ENCODE assay signal across 14 cellular contexts in the genomic region with DNA sequence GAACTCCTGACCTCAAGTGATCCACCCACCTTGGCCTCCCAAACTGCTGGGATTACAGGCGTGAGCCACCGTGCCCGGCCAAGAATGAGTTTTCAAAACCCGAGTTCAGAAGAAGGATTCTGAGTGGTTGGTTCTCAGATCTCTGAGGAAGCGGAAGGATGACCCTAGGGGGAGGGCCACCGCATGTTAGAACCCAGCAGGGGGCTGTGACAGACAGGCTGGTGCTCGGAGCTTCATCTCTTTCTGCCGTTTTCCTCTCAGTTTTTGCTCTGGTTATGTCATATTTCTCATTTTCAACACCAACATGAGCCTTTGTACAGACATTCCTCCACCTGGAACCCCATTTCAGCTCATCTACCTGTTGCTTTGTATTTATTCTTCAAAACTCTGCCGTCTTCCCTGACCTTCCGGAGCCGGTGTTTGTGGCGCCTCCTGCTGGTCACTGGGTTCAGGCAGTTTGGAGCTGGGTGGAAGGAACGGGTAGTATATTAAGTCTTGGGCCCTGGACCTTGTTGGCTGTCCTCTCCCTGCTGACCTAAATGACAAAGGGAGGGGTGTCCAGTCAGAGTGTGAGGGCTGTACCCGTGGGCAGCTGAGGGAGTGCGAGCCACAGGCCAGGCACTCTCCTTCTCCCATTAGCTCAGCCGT. TPM values are rescaled to one million over a fixed set of nuclear protein-coding genes. Genes with fewer than 3 reads are reported as not detected.
DNase-seq lines count a peak whose midpoint lies in the region; ATAC-seq and TF ChIP-seq lines count a peak whose summit lies in the region.
"Had no signal": no experiment of that assay in that cellular context is flagged by ENCODE, and none has a peak within 500 bp of the region (broad histone marks: within the 10 kb centered on the region; RNA-seq: fewer than 3 reads in every experiment).

A gene with protein sequence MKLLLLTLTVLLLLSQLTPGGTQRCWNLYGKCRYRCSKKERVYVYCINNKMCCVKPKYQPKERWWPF (plus strand): TSS at position 621 of the 648 bp plus-strand sequence. CDS start 67 bp downstream, outside the sequence.

- no peak within 1 kb of the TSS for H3K27ac Mint-ChIP-seq in activated CD8-positive, alpha-beta T cell treated with anti-CD3 and anti-CD28 coated beads for 36 hours
- no peak within 1 kb of the TSS for H3K27ac Mint-ChIP-seq in activated CD8-positive, alpha-beta T cell treated with anti-CD3 and anti-CD28 coated beads, Interleukin-2, amount 10 ng/mL, durations not matched to agents 7 days and 5 days
- H3K27ac Mint-ChIP-seq in T-helper 17 cell: peak within 1 kb of the TSS; percentile 29
- H3K27ac Mint-ChIP-seq: brain had no signal

- H3K27me3 Mint-ChIP-seq in activated CD8-positive, alpha-beta T cell treated with anti-CD3 and anti-CD28 coated beads for 36 hours: no peaks in the 10 kb centered on the region
- no peaks in the 10 kb centered on the region for H3K27me3 Mint-ChIP-seq in activated CD8-positive, alpha-beta T cell treated with anti-CD3 and anti-CD28 coated beads, Interleukin-2, amount 10 ng/mL, durations not matched to agents 7 days and 5 days (ENCODE audit: low read depth)
- H3K27me3 Mint-ChIP-seq in T-helper 17 cell: peaks cover 31% of the 10 kb centered on the region

- no peak for ATAC-seq in activated CD8-positive, alpha-beta T cell treated with anti-CD3 and anti-CD28 coated beads for 36 hours
- no peak for ATAC-seq in activated CD8-positive, alpha-beta T cell treated with anti-CD3 and anti-CD28 coated beads, Interleukin-2, amount 10 ng/mL, durations not matched to agents 7 days and 5 days
- ATAC-seq in T-helper 17 cell (no peak), left lobe of liver (no peak)

- intact Hi-C loops in activated CD8-positive, alpha-beta T cell treated with anti-CD3 and anti-CD28 coated beads for 36 hours (cut with micrococcal nuclease): no loop called here

- no peaks in the 10 kb centered on the region for H3K79me2 ChIP-seq in parathyroid adenoma

- H3K4me2 ChIP-seq in parathyroid adenoma (ENCODE audit: low read length): no peak within 1 kb of the TSS
- H3K4me2 ChIP-seq: smooth muscle cell had no signal

- H3K4me1 ChIP-seq in parathyroid adenoma: no peaks in the 10 kb centered on the region

- H3K9me3 ChIP-seq in T-helper 17 cell (ENCODE audit: control insufficient read depth, low read length, poor library complexity, severe bottlenecking) (no peaks in the 10 kb centered on the region), parathyroid adenoma (ENCODE audit: control insufficient read depth, low read length) (no peaks in the 10 kb centered on the region)
- H3K9me3 ChIP-seq: MG63, neutrophil had no signal

- H3K9ac ChIP-seq in parathyroid adenoma: no peak within 1 kb of the TSS

- H3K4me3 ChIP-seq in GM12875 (ENCODE audit: low read depth, low read length) (no peak within 1 kb of the TSS), parathyroid adenoma (ENCODE audit: low read depth, low read length) (no peak within 1 kb of the TSS)
- H3K4me3 ChIP-seq: lung, MG63, smooth muscle cell had no signal

- no peaks in the 10 kb centered on the region for H3K36me3 Mint-ChIP-seq in activated CD8-positive, alpha-beta T cell treated with anti-CD3 and anti-CD28 coated beads for 36 hours (ENCODE audit: low read depth)
- no peaks in the 10 kb centered on the region for H3K36me3 Mint-ChIP-seq in activated CD8-positive, alpha-beta T cell treated with anti-CD3 and anti-CD28 coated beads, Interleukin-2, amount 10 ng/mL, durations not matched to agents 7 days and 5 days (ENCODE audit: low read depth)
- H3K36me3 Mint-ChIP-seq in T-helper 17 cell (ENCODE audit: low read depth): no peaks in the 10 kb centered on the region
- H3K36me3 Mint-ChIP-seq: brain had no signal

- CTCF ChIA-PET in activated CD8-positive, alpha-beta T cell treated with anti-CD3 and anti-CD28 coated beads for 36 hours (lab: Charles Lee): interaction anchor here (0.7 to 3.8 kb wide), 14 partner anchors 9 to 63 kb away, joined by 3 to 24 read pairs (median 4); no protein-coding TSS in a partner anchor
- CTCF ChIA-PET in activated CD8-positive, alpha-beta T cell treated with anti-CD3 and anti-CD28 coated beads, Interleukin-2, amount 10 ng/mL, durations not matched to agents 7 days and 5 days (lab: Charles Lee): interaction anchor here (0.6 to 1.4 kb wide), 3 partner anchors 14 to 28 kb away, joined by 3 to 5 read pairs (median 4); no protein-coding TSS in a partner anchor

- H3K4me3 Mint-ChIP-seq in activated CD8-positive, alpha-beta T cell treated with anti-CD3 and anti-CD28 coated beads for 36 hours: no peak within 1 kb of the TSS
- no peak within 1 kb of the TSS for H3K4me3 Mint-ChIP-seq in activated CD8-positive, alpha-beta T cell treated with anti-CD3 and anti-CD28 coated beads, Interleukin-2, amount 10 ng/mL, durations not matched to agents 7 days and 5 days
- no peak within 1 kb of the TSS for H3K4me3 Mint-ChIP-seq in T-helper 17 cell
- H3K4me3 Mint-ChIP-seq: brain had no signal

- H3K27ac ChIP-seq in parathyroid adenoma: no peak within 1 kb of the TSS
- H3K27ac ChIP-seq: neutrophil had no signal

- H2AFZ ChIP-seq in parathyroid adenoma: peak within 1 kb of the TSS; percentile 33

- H3K9me3 Mint-ChIP-seq in activated CD8-positive, alpha-beta T cell treated with anti-CD3 and anti-CD28 coated beads for 36 hours: no peaks in the 10 kb centered on the region
- no peaks in the 10 kb centered on the region for H3K9me3 Mint-ChIP-seq in activated CD8-positive, alpha-beta T cell treated with anti-CD3 and anti-CD28 coated beads, Interleukin-2, amount 10 ng/mL, durations not matched to agents 7 days and 5 days (ENCODE audit: insufficient read depth)

- no peaks in the 10 kb centered on the region for H3K4me1 Mint-ChIP-seq in activated CD8-positive, alpha-beta T cell treated with anti-CD3 and anti-CD28 coated beads for 36 hours (ENCODE audit: low read depth)
- no peaks in the 10 kb centered on the region for H3K4me1 Mint-ChIP-seq in activated CD8-positive, alpha-beta T cell treated with anti-CD3 and anti-CD28 coated beads, Interleukin-2, amount 10 ng/mL, durations not matched to agents 7 days and 5 days (ENCODE audit: low read depth)
- no peaks in the 10 kb centered on the region for H3K4me1 Mint-ChIP-seq in T-helper 17 cell
- H3K4me1 Mint-ChIP-seq: brain had no signal

- H3K36me3 ChIP-seq in parathyroid adenoma (ENCODE audit: control insufficient read depth, insufficient read depth, low read length): no peaks in the 10 kb centered on the region
- H3K36me3 ChIP-seq: MG63, neutrophil had no signal

- no peaks in the 10 kb centered on the region for H3K27me3 ChIP-seq in parathyroid adenoma (ENCODE audit: control insufficient read depth, insufficient read depth, low read length)
- H3K27me3 ChIP-seq: MG63 had no signal

- peak; percentile 15 for DNase-seq in activated CD8-positive, alpha-beta T cell treated with anti-CD3 and anti-CD28 coated beads for 36 hours
- DNase-seq in activated CD8-positive, alpha-beta T cell treated with anti-CD3 and anti-CD28 coated beads, Interleukin-2, amount 10 ng/mL, durations not matched to agents 7 days and 5 days: no peak
- DNase-seq in T-helper 17 cell (no peak), OCI-M1 (lab: John Stamatoyannopoulos, UW) (no peak), AG08395 (ENCODE audit: low spot score) (no peak), left lobe of liver (ENCODE audit: low spot score) (no peak)
- DNase-seq: MG63 had no signal

- POLR2A ChIA-PET in activated CD8-positive, alpha-beta T cell treated with anti-CD3 and anti-CD28 coated beads for 36 hours (lab: Charles Lee): interaction anchor here (1.6 kb wide), 1 partner anchor 19 kb away, joined by 4 read pairs; no protein-coding TSS in a partner anchor
- POLR2A ChIA-PET in activated CD8-positive, alpha-beta T cell treated with anti-CD3 and anti-CD28 coated beads, Interleukin-2, amount 10 ng/mL, durations not matched to agents 7 days and 5 days (lab: Charles Lee): no interaction called here

- peak; percentile 51 for TF ChIP-seq CTCF in activated CD8-positive, alpha-beta T cell treated with anti-CD3 and anti-CD28 coated beads for 36 hours (IDR thresholded peaks at IDR 0.05)
- TF ChIP-seq CTCF in GM12875 (IDR thresholded peaks at IDR 0.05; ENCODE audit: borderline replicate concordance, insufficient read depth, low read depth, low read length): peak; percentile 61
- TF ChIP-seq CTCF in parathyroid adenoma (IDR thresholded peaks at IDR 0.05): no peak

RNA-seq across cellular contexts. Expression of the gene that starts here (rescaled TPM):
- total RNA-seq in activated CD8-positive, alpha-beta T cell treated with anti-CD3 and anti-CD28 coated beads for 36 hours: not detected
- not detected for total RNA-seq in activated CD8-positive, alpha-beta T cell treated with anti-CD3 and anti-CD28 coated beads, Interleukin-2, amount 10 ng/mL, durations not matched to agents 7 days and 5 days
- total RNA-seq in T-helper 17 cell: not detected
- total RNA-seq in left lobe of liver: not detected
- total RNA-seq: lung, smooth muscle cell, urinary bladder had no signal

Comparison
In these comparisons a context has a peak if more than half of its experiments do, and no peak if none do; other contexts are left out.
1. Peak in DNase-seq in activated CD8-positive, alpha-beta T cell treated with anti-CD3 and anti-CD28 coated beads for 36 hours; RNA of the gene not detected or under 1 TPM.